9 cellular contexts compared by ENCODE assay signal in the genomic region with DNA sequence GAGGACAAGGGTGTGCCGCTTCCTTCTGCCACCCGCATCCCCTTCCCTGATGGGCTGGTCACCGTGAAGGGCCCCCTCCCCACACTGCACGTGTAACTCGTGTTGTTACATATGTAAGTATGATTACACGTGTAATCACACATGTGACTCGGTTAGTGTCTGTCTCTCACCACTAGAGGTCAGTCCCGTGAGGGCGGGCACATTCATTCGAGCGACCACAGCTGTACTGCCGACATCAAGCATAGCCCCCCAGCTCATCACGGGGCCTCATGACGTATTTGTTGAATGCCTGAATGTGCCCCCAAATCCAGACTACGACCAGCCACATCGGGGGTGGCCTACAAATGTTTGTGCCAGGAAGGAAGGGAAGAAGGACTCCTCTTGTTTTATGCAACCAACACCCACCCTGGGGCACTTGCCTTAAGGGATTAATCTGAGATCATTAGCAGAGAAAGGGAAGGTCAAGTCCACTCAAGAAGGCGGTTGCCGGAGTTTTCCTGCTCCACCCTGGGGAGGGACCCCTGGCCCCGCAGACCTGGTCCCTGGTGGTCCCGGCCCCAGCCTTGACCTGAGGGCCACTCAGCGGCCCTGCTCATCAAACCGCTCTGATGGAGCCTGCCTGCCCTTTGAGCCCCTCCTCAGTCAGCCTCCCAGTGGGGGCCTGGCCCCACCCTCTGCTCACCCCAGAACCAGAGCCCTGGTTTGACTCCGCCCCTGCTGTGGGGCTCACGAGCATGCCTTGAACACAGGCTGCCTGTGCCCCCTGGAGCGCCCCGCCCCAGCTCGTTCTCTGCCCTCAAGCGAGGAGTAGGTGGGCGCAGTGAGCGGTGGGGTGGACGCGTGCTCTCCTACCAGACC. TPM values are rescaled to one million over a fixed set of nuclear protein-coding genes. Genes with fewer than 3 reads are reported as not detected.
DNase-seq lines count a peak whose midpoint lies in the region; ATAC-seq and TF ChIP-seq lines count a peak whose summit lies in the region.
"Had no signal": no experiment of that assay in that cellular context is flagged by ENCODE, and none has a peak within 500 bp of the region (broad histone marks: within the 10 kb centered on the region; RNA-seq: fewer than 3 reads in every experiment).

No MANE protein-coding gene starts in this region.

- peak overlapping the region; percentile 59 for H3K4me3 Mint-ChIP-seq in dendritic cell treated with granulocyte-macrophage colony-stimulating factor and Interleukin-4, amounts not matched to agents 40 ng/mL and 50 ng/mL, for 4 days
- no peak overlapping the region for H3K4me3 Mint-ChIP-seq in nephron
- H3K4me3 Mint-ChIP-seq: stimulated activated naive CD8-positive, alpha-beta T cell treated with anti-CD3 and anti-CD28 coated beads, Interleukin-15, Interleukin-2, amounts not matched to agents 100 ng/mL and 50 ng/mL, for 24 hours had no signal

- H3K9me3 Mint-ChIP-seq in dendritic cell treated with granulocyte-macrophage colony-stimulating factor and Interleukin-4, amounts not matched to agents 40 ng/mL and 50 ng/mL, for 4 days: no peaks in the 10 kb centered on the region
- H3K9me3 Mint-ChIP-seq in nephron: no peaks in the 10 kb centered on the region
- H3K9me3 Mint-ChIP-seq: stimulated activated naive CD8-positive, alpha-beta T cell treated with anti-CD3 and anti-CD28 coated beads, Interleukin-15, Interleukin-2, amounts not matched to agents 100 ng/mL and 50 ng/mL, for 24 hours had no signal

- H2AFZ ChIP-seq in Karpas-422 (ENCODE audit: low read length): peak overlapping the region; percentile 79; the same call in 1 of the 2 replicates

- H3K27ac ChIP-seq in Karpas-422 (ENCODE audit: low read length) (no peak overlapping the region), VCaP (peak overlapping the region; percentile 8; the same call in 1 of the 2 replicates)

- peaks cover 31% of the 10 kb centered on the region for H3K27me3 Mint-ChIP-seq in dendritic cell treated with granulocyte-macrophage colony-stimulating factor and Interleukin-4, amounts not matched to agents 40 ng/mL and 50 ng/mL, for 4 days
- peaks cover 9% of the 10 kb centered on the region for H3K27me3 Mint-ChIP-seq in nephron (ENCODE audit: low read depth)
- H3K27me3 Mint-ChIP-seq: stimulated activated naive CD8-positive, alpha-beta T cell treated with anti-CD3 and anti-CD28 coated beads, Interleukin-15, Interleukin-2, amounts not matched to agents 100 ng/mL and 50 ng/mL, for 24 hours had no signal

- DNase-seq in GM06990 (ENCODE audit: extremely low read depth, insufficient read length): no peak
- DNase-seq in Karpas-422: peak; percentile 76
- no peak for DNase-seq in DMS79 (lab: John Stamatoyannopoulos, UW)

- no peaks in the 10 kb centered on the region for H3K9me3 ChIP-seq in Karpas-422 (ENCODE audit: low read length)

- H4K20me1 ChIP-seq in Karpas-422 (ENCODE audit: insufficient read depth, low read depth, low read length): no peaks in the 10 kb centered on the region

- peak overlapping the region; percentile 70 for H3K27ac Mint-ChIP-seq in dendritic cell treated with granulocyte-macrophage colony-stimulating factor and Interleukin-4, amounts not matched to agents 40 ng/mL and 50 ng/mL, for 4 days
- peak overlapping the region; percentile 26 to 79 (median 43) for H3K27ac Mint-ChIP-seq in nephron
- H3K27ac Mint-ChIP-seq: stimulated activated naive CD8-positive, alpha-beta T cell treated with anti-CD3 and anti-CD28 coated beads, Interleukin-15, Interleukin-2, amounts not matched to agents 100 ng/mL and 50 ng/mL, for 24 hours had no signal

- no peaks in the 10 kb centered on the region for H3K36me3 Mint-ChIP-seq in dendritic cell treated with granulocyte-macrophage colony-stimulating factor and Interleukin-4, amounts not matched to agents 40 ng/mL and 50 ng/mL, for 4 days (ENCODE audit: low read depth)
- no peaks in the 10 kb centered on the region for H3K36me3 Mint-ChIP-seq in nephron (ENCODE audit: low read depth)

- H3K4me2 ChIP-seq in Karpas-422 (ENCODE audit: low read depth, low read length, poor library complexity, severe bottlenecking): no peak overlapping the region

- H3K27me3 ChIP-seq in GM06990 (replicated peaks; ENCODE audit: control insufficient read depth, insufficient read depth, low read length): no peaks in the 10 kb centered on the region
- no peaks in the 10 kb centered on the region for H3K27me3 ChIP-seq in Karpas-422 (ENCODE audit: low read length)

- no peaks in the 10 kb centered on the region for H3K79me2 ChIP-seq in Karpas-422 (ENCODE audit: low read length)

- peak; percentile 83 for TF ChIP-seq CTCF in GM06990 (IDR thresholded peaks at IDR 0.05; ENCODE audit: insufficient read depth, low read length, poor library complexity, severe bottlenecking)
- TF ChIP-seq CTCF in VCaP (conservative IDR thresholded peaks at IDR 0.05): peak; percentile 98
- TF ChIP-seq CTCF in nephron (IDR thresholded peaks at IDR 0.05; ENCODE audit: unreplicated experiment in 3 of 3): peak; percentile 52 to 64 (median 57)

- H3K4me1 Mint-ChIP-seq in dendritic cell treated with granulocyte-macrophage colony-stimulating factor and Interleukin-4, amounts not matched to agents 40 ng/mL and 50 ng/mL, for 4 days (ENCODE audit: low read depth): peaks cover 41% of the 10 kb centered on the region
- peaks cover 22% of the 10 kb centered on the region for H3K4me1 Mint-ChIP-seq in nephron

- H3K4me3 ChIP-seq in GM06990 (replicated peaks; ENCODE audit: low read depth, low read length) (no peak overlapping the region), Karpas-422 (ENCODE audit: low read length) (no peak overlapping the region)

- no peaks in the 10 kb centered on the region for H3K4me1 ChIP-seq in Karpas-422 (ENCODE audit: low read length)

- H3K9ac ChIP-seq in Karpas-422 (ENCODE audit: low read length): no peak overlapping the region

- ATAC-seq in GM21717 (IDR thresholded peaks at IDR 0.05; ENCODE audit: unreplicated experiment) (peak; percentile 86), GM19455 (IDR thresholded peaks at IDR 0.05; ENCODE audit: unreplicated experiment) (no peak)

- H3K9me2 ChIP-seq in Karpas-422 (replicated peaks; ENCODE audit: insufficient read depth, low read length): no peaks in the 10 kb centered on the region

- intact Hi-C loops in dendritic cell treated with granulocyte-macrophage colony-stimulating factor and Interleukin-4, amounts not matched to agents 40 ng/mL and 50 ng/mL, for 4 days (cut with micrococcal nuclease): no loop called here

- no peaks in the 10 kb centered on the region for H3K36me3 ChIP-seq in GM06990 (ENCODE audit: control insufficient read depth, insufficient read depth, low read length)
- H3K36me3 ChIP-seq in Karpas-422 (ENCODE audit: insufficient read depth, low read length): no peaks in the 10 kb centered on the region

RNA-seq across cellular contexts. Expression of gene RGMA, which starts 52.8 kb away (rescaled TPM):
- total RNA-seq in Karpas-422 (2014; rRNA removed; shearing (Covaris generic); ENCODE audit: low replicate concordance): not detected in 2 replicates
